ENCODE assay signal across 4 cellular contexts in the genomic region with DNA sequence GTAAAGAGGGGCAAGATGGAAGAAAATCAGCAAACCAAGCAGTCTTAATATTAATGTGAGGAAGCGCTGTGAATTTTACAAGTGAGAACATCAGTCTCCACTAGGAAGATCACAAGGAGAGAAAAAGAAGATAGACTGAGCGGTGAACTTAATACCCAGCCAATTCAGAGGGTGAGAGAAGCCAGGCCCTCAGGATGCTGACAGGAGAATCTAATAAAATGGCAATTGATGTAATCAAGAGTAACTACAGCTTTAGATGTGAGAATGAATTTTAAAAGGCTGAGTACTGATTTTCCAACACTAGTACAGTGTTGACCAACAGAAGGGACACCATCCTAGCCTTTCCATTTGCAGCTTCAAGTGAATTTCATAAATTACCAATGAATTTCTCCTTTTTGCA. TPM values are rescaled to one million over a fixed set of nuclear protein-coding genes. Genes with fewer than 3 reads are reported as not detected.
"Had no signal": no experiment of that assay in that cellular context is flagged by ENCODE, and none has a peak within 500 bp of the region (broad histone marks: within the 10 kb centered on the region; RNA-seq: fewer than 3 reads in every experiment).

No MANE protein-coding gene starts in this region.

- ATAC-seq: GM12878 had no signal

- DNase-seq: GDM1, GF-D8 had no signal

- H3K4me3 ChIP-seq: GM12878 had no signal

RNA-seq across cellular contexts. Expression of a gene that starts 35.7 kb away (rescaled TPM):
- total RNA-seq: G401, GM12878 had no signal
- polyA plus RNA-seq: GM12878 had no signal
